ENCODE assay signal across 32 cellular contexts in genomic region chr14:37848985-37849605, GRCh38.
"Had no signal": no experiment of that assay in that cellular context is flagged by ENCODE, and none has a peak within 500 bp of the region (broad histone marks: within the 10 kb centered on the region; RNA-seq: fewer than 3 reads in every experiment).

No MANE protein-coding gene starts in this region.

- H3K27me3 ChIP-seq: ascending aorta, cardiac muscle cell had no signal

- H3K36me3 ChIP-seq: ascending aorta, cardiac muscle cell had no signal

- H3K27ac ChIP-seq: ascending aorta, cardiac muscle cell, VCaP had no signal

- ATAC-seq: activated CD4-positive, alpha-beta T cell treated with anti-CD3 and anti-CD28 coated beads for 36 hours; activated CD4-positive, CD25-positive, alpha-beta regulatory T cell treated with anti-CD3 and anti-CD28 coated beads, Interleukin-2, amount 50 U/mL, for 24 hours; activated CD8-positive, alpha-beta memory T cell treated with anti-CD3 and anti-CD28 coated beads, Interleukin-2, amount 10 ng/mL, durations not matched to agents 7 days and 5 days; activated CD8-positive, alpha-beta T cell treated with anti-CD3 and anti-CD28 coated beads, Interleukin-2, amount 10 ng/mL, durations not matched to agents 7 days and 5 days; activated naive CD8-positive, alpha-beta T cell treated with anti-CD3 and anti-CD28 coated beads, Interleukin-2, amount 50 U/mL, for 24 hours had no signal

- DNase-seq: activated CD4-positive, alpha-beta memory T cell treated with anti-CD3 and anti-CD28 coated beads, Interleukin-2, amount 10 ng/mL, durations not matched to agents 7 days and 5 days; activated CD4-positive, alpha-beta T cell treated with anti-CD3 and anti-CD28 coated beads for 1 hour; activated CD4-positive, alpha-beta T cell treated with anti-CD3 and anti-CD28 coated beads for 36 hours; activated CD4-positive, alpha-beta T cell treated with anti-CD3 and anti-CD28 coated beads for 48 hours; activated CD4-positive, alpha-beta T cell treated with anti-CD3 and anti-CD28 coated beads, Interleukin-2, amount 10 ng/mL, durations not matched to agents 7 days and 5 days; activated CD4-positive, alpha-beta T cell treated with anti-CD3 and anti-CD28 coated beads, Interleukin-2, amount 50 U/mL, for 48 hours; activated CD4-positive, CD25-positive, alpha-beta regulatory T cell; activated CD8-positive, alpha-beta memory T cell treated with anti-CD3 and anti-CD28 coated beads for 24 hours; activated CD8-positive, alpha-beta memory T cell treated with anti-CD3 and anti-CD28 coated beads, Interleukin-2, amount 10 ng/mL, durations not matched to agents 7 days and 5 days; activated CD8-positive, alpha-beta memory T cell treated with anti-CD3 and anti-CD28 coated beads, Interleukin-2, amount 50 U/mL, for 48 hours; activated CD8-positive, alpha-beta T cell treated with anti-CD3 and anti-CD28 coated beads, Interleukin-2, amount 10 ng/mL, durations not matched to agents 7 days and 5 days; activated effector memory CD4-positive, alpha-beta T cell treated with Interleukin-2 at 50 U/mL for 16 hours; activated gamma-delta T cell; activated naive CD4-positive, alpha-beta T cell treated with anti-CD3 and anti-CD28 coated beads, Interleukin-2, amount 10 ng/mL, durations not matched to agents 7 days and 5 days; activated naive CD4-positive, alpha-beta T cell treated with Interleukin-2 at 50 U/mL for 16 hours; activated naive CD8-positive, alpha-beta T cell treated with anti-CD3 and anti-CD28 coated beads, Interleukin-2, amount 10 ng/mL, durations not matched to agents 7 days and 5 days; activated naive CD8-positive, alpha-beta T cell treated with anti-CD3 and anti-CD28 coated beads, Interleukin-2, amount 50 U/mL, for 24 hours; activated T-cell treated with anti-CD3 and anti-CD28 coated beads, Interleukin-2, amount 50 U/mL, for 24 hours; activated T-cell treated with anti-CD3 and anti-CD28 coated beads, Interleukin-2, amount 50 U/mL, for 48 hours; amygdala; anterior cingulate cortex; caudate nucleus; cerebellar nuclear complex; T-helper 1 cell; T-helper 2 cell; T-helper 9 cell had no signal

- H3K4me3 ChIP-seq: ascending aorta, cardiac muscle cell had no signal

- H3K9me3 ChIP-seq: ascending aorta had no signal

- H3K4me1 ChIP-seq: ascending aorta had no signal

- FAIRE-seq: bronchial epithelial cell, TTC549 had no signal
